In genomic region chr5:177085985-177086917, GRCh38 we compare ENCODE assay signal across 8 cellular contexts. TPM values are rescaled to one million over a fixed set of nuclear protein-coding genes. Genes with fewer than 3 reads are reported as not detected.
DNase-seq lines count a peak whose midpoint lies in the region; ATAC-seq and TF ChIP-seq lines count a peak whose summit lies in the region.

FGFR4 (plus strand) TSS chr5:177086915; CDS start chr5:177089603, 2,688 bp downstream.

- H3K4me3 ChIP-seq in cardiac fibroblast (replicated peaks in 1 of 2; ENCODE audit: low read depth in 2 of 2, low read length in 2 of 2): peak within 1 kb of the TSS; percentile 38 to 49

- no peak for TF ChIP-seq CTCF in cardiac fibroblast (IDR thresholded peaks at IDR 0.05; ENCODE audit: low read depth, low read length)

- ATAC-seq in GM21619 (IDR thresholded peaks at IDR 0.05; ENCODE audit: unreplicated experiment) (peak; percentile 41), left lobe of liver (peak; percentile 72)

- DNase-seq in DMS 273 treated with DMSO at 0.1 percent for 48 hours (lab: John Stamatoyannopoulos, UW) (peak; percentile 16), LoVo (ENCODE audit: low spot score) (peak; percentile 80), UCSD-AML1 (lab: John Stamatoyannopoulos, UW; ENCODE audit: unreplicated experiment) (peak; percentile 72), cardiac fibroblast (ENCODE audit: low read depth in 2 of 2) (peak; percentile 45 to 72), left lobe of liver (ENCODE audit: low spot score) (peak; percentile 87), DMS79 (lab: John Stamatoyannopoulos, UW) (no peak)
- DNase-seq in stimulated activated CD4-positive, alpha-beta T cell treated with anti-CD3 and anti-CD28 coated beads, TNF-alpha, amount 100 ng/mL, for 24 hours (ENCODE audit: low read depth in 3 of 3): peak in 2 of 3 experiments; percentile 31 to 54

RNA-seq across cellular contexts. Expression of gene FGFR4, which starts in this region (rescaled TPM):
- total RNA-seq in left lobe of liver: 89.8 TPM
